9 cellular contexts compared by ENCODE assay signal in genomic region chrX:63761639-63762038, GRCh38. TPM values are rescaled to one million over a fixed set of nuclear protein-coding genes. Genes with fewer than 3 reads are reported as not detected.
DNase-seq lines count a peak whose midpoint lies in the region; ATAC-seq and TF ChIP-seq lines count a peak whose summit lies in the region.
"Had no signal": no experiment of that assay in that cellular context is flagged by ENCODE, and none has a peak within 500 bp of the region (broad histone marks: within the 10 kb centered on the region; RNA-seq: fewer than 3 reads in every experiment).

No MANE protein-coding gene starts in this region.

- 0 out of 2 replicates have a peak, but pooled peaks have one; percentile 6 for TF ChIP-seq CTCF in GM12875 (IDR thresholded peaks at IDR 0.05; ENCODE audit: borderline replicate concordance, insufficient read depth, low read depth, low read length)
- peak; percentile 44 for TF ChIP-seq CTCF in endodermal cell (conservative IDR thresholded peaks at IDR 0.05)
- TF ChIP-seq CTCF in thyroid gland (IDR thresholded peaks at IDR 0.05), result peak in 1 of 6 experiments; percentile 11

- H3K27ac ChIP-seq in endodermal cell (ENCODE audit: low read depth, low read length), result no peak overlapping the region
- no peak overlapping the region for H3K27ac ChIP-seq in thyroid gland
- H3K27ac ChIP-seq: Peyer's patch had no signal

- DNase-seq in endodermal cell, result no peak
- no peak for DNase-seq in T1000 (lab: John Stamatoyannopoulos, UW)
- no peak for DNase-seq in NCI-H345 treated with DMSO at 0.1 percent for 48 hours (lab: John Stamatoyannopoulos, UW; ENCODE audit: unreplicated experiment)
- DNase-seq in left colon, result no peak
- no peak for DNase-seq in thyroid gland
- DNase-seq: Peyer's patch had no signal

- peaks cover 16% of the 10 kb centered on the region for H3K27me3 Mint-ChIP-seq in endodermal cell (ENCODE audit: insufficient read depth)

- H3K27me3 ChIP-seq in endodermal cell (ENCODE audit: control insufficient read depth, insufficient read depth, low read length, poor library complexity, severe bottlenecking) (no peaks in the 10 kb centered on the region), thyroid gland (no peaks in the 10 kb centered on the region)
- H3K27me3 ChIP-seq: Peyer's patch had no signal

- H3K36me3 Mint-ChIP-seq in endodermal cell (ENCODE audit: low read depth), result no peaks in the 10 kb centered on the region

- intact Hi-C loops in left colon (cut with DNase I, micrococcal nuclease) (no loop called here), thyroid gland (cut with DNase I) (no loop called here)

- no peak for TF ChIP-seq POLR2A in thyroid gland (IDR thresholded peaks at IDR 0.05)

- H3K36me3 ChIP-seq in endodermal cell (ENCODE audit: control insufficient read depth, insufficient read depth, low read length) (no peaks in the 10 kb centered on the region), thyroid gland (no peaks in the 10 kb centered on the region)
- H3K36me3 ChIP-seq: Peyer's patch had no signal

- ATAC-seq in GM21381 (IDR thresholded peaks at IDR 0.05; ENCODE audit: unreplicated experiment) (peak; percentile 78), HG03342 (IDR thresholded peaks at IDR 0.05; ENCODE audit: unreplicated experiment) (peak; percentile 76), left colon (no peak)

- H3K4me3 Mint-ChIP-seq in endodermal cell, result no peak overlapping the region

- peaks cover 4% of the 10 kb centered on the region for H3K4me1 Mint-ChIP-seq in endodermal cell

- H3K4me1 ChIP-seq in endodermal cell (ENCODE audit: control insufficient read depth, insufficient read depth, low read length), result no peaks in the 10 kb centered on the region
- no peaks in the 10 kb centered on the region for H3K4me1 ChIP-seq in thyroid gland
- H3K4me1 ChIP-seq: Peyer's patch had no signal

- no peak overlapping the region for H3K9ac ChIP-seq in endodermal cell (ENCODE audit: extremely low read depth, low read length, poor library complexity, severe bottlenecking)

- no peak overlapping the region for H3K27ac Mint-ChIP-seq in endodermal cell

- H3K9me3 ChIP-seq in endodermal cell (ENCODE audit: control insufficient read depth, low read length) (no peaks in the 10 kb centered on the region), thyroid gland (no peaks in the 10 kb centered on the region)
- H3K9me3 ChIP-seq: Peyer's patch had no signal

- WGBS in endodermal cell (ENCODE audit: insufficient coverage in 1 of 2, insufficient read length in 1 of 2), 2 experiments, result 83% methylated on average over 1 of the region's 1 CpG; no CpG with 5 or more reads in 1 of the 2 experiments
- 36 to 44% methylated on average over 1 of the region's 1 CpG for WGBS in thyroid gland, 2 donors

- H3K4me3 ChIP-seq in GM12875 (ENCODE audit: low read depth, low read length) (no peak overlapping the region), endodermal cell (ENCODE audit: low read length) (no peak overlapping the region), thyroid gland (replicated peaks in 1 of 3) (no peak overlapping the region)
- H3K4me3 ChIP-seq: Peyer's patch had no signal

- H3K9me3 Mint-ChIP-seq in endodermal cell, result peaks cover 61% of the 10 kb centered on the region

RNA-seq across cellular contexts. Expression of gene ARHGEF9, which starts 23.4 kb away (rescaled TPM):
- 10 to 100 TPM; 12.2 to 16.8 TPM for total RNA-seq in endodermal cell
- 37.5 TPM for polyA plus RNA-seq in endodermal cell (2013, experiment 1 of 2)
- polyA plus RNA-seq in endodermal cell (2013, experiment 2 of 2), result 37.1 TPM
- total RNA-seq in left colon, result 10 to 100 TPM; 31.0 to 40.0 TPM
- total RNA-seq in thyroid gland, result 10 to 100 TPM; 20.2 to 27.0 (median 25.0) TPM
